Comparison of ENCODE assay signal across 15 cellular contexts in the genomic region with DNA sequence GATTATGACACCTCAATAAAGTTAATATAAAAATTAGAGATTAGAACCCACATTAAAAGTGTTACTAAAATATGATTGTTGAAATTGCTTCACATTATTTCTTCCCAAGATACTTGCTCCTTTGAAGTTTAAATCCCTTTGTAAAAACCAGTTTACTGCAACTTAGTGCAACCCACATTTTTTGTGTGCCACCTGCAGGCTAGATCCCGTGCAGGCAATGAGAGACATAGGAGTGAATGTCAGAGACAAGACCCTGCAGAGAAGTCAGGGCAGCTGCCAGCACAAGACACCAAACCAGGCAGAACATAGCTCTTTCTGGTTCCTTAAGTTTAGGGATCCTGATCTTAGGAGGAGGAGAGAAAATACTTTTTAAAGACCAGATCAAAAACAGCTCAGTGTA.
DNase-seq lines count a peak whose midpoint lies in the region; TF ChIP-seq lines count a peak whose summit lies in the region.
"Had no signal": no experiment of that assay in that cellular context is flagged by ENCODE, and none has a peak within 500 bp of the region (broad histone marks: within the 10 kb centered on the region; RNA-seq: fewer than 3 reads in every experiment).

No MANE protein-coding gene starts in this region.

- no peaks in the 10 kb centered on the region for H3K79me2 ChIP-seq in Karpas-422 (ENCODE audit: low read length)

- H3K27me3 Mint-ChIP-seq in brain, result peaks cover 13% of the 10 kb centered on the region
- H3K27me3 Mint-ChIP-seq in neural crest cell (ENCODE audit: low read depth), result no peaks in the 10 kb centered on the region
- H3K27me3 Mint-ChIP-seq in endothelial cell (ENCODE audit: unreplicated experiment), result peaks cover 3% of the 10 kb centered on the region

- H3K27ac ChIP-seq in Karpas-422 (ENCODE audit: low read length), result no peak overlapping the region
- H3K27ac ChIP-seq: BLaER1 treated with 17β-estradiol and CSF1 and Interleukin-3, amounts not matched to agents 10 nM and 100 nM had no signal

- H3K9me3 Mint-ChIP-seq in brain (no peaks in the 10 kb centered on the region), neural crest cell (no peaks in the 10 kb centered on the region), endothelial cell (ENCODE audit: unreplicated experiment) (no peaks in the 10 kb centered on the region)

- TF ChIP-seq CTCF in brain (conservative IDR thresholded peaks at IDR 0.05) (no peak), neural crest cell (conservative IDR thresholded peaks at IDR 0.05) (peak; percentile 24), endothelial cell (IDR thresholded peaks at IDR 0.05; ENCODE audit: unreplicated experiment) (no peak)

- no peak overlapping the region for H2AFZ ChIP-seq in Karpas-422 (ENCODE audit: low read length)

- peaks cover 15% of the 10 kb centered on the region for H3K4me1 ChIP-seq in Karpas-422 (ENCODE audit: low read length)
- H3K4me1 ChIP-seq: BLaER1 treated with 17β-estradiol and CSF1 and Interleukin-3, amounts not matched to agents 10 nM and 100 nM had no signal

- no peak overlapping the region for H3K4me2 ChIP-seq in Karpas-422 (ENCODE audit: low read depth, low read length, poor library complexity, severe bottlenecking)
- H3K4me2 ChIP-seq: BLaER1 treated with 17β-estradiol and CSF1 and Interleukin-3, amounts not matched to agents 10 nM and 100 nM had no signal

- H3K4me1 Mint-ChIP-seq in brain (peaks cover 54% of the 10 kb centered on the region), neural crest cell (peaks cover 29% of the 10 kb centered on the region), endothelial cell (ENCODE audit: unreplicated experiment) (peaks cover 27% of the 10 kb centered on the region)

- no peaks in the 10 kb centered on the region for H3K9me3 ChIP-seq in Karpas-422 (ENCODE audit: low read length)
- H3K9me3 ChIP-seq: BLaER1 treated with 17β-estradiol and CSF1 and Interleukin-3, amounts not matched to agents 10 nM and 100 nM had no signal

- no peaks in the 10 kb centered on the region for H4K20me1 ChIP-seq in Karpas-422 (ENCODE audit: insufficient read depth, low read depth, low read length)
- H4K20me1 ChIP-seq: BLaER1 treated with 17β-estradiol and CSF1 and Interleukin-3, amounts not matched to agents 10 nM and 100 nM had no signal

- H3K4me3 ChIP-seq in Karpas-422 (ENCODE audit: low read length), result no peak overlapping the region
- H3K4me3 ChIP-seq: BLaER1 treated with 17β-estradiol and CSF1 and Interleukin-3, amounts not matched to agents 10 nM and 100 nM had no signal

- H3K36me3 Mint-ChIP-seq in brain (peaks cover 9% of the 10 kb centered on the region), neural crest cell (ENCODE audit: low read depth) (no peaks in the 10 kb centered on the region), endothelial cell (ENCODE audit: low read depth, unreplicated experiment) (no peaks in the 10 kb centered on the region)

- H3K36me3 ChIP-seq in Karpas-422 (ENCODE audit: insufficient read depth, low read length), result no peaks in the 10 kb centered on the region
- H3K36me3 ChIP-seq: BLaER1 treated with 17β-estradiol and CSF1 and Interleukin-3, amounts not matched to agents 10 nM and 100 nM had no signal

- peak overlapping the region in 3 of 5 experiments; percentile 29 to 80 (median 66) for H3K27ac Mint-ChIP-seq in brain
- no peak overlapping the region for H3K27ac Mint-ChIP-seq in neural crest cell (ENCODE audit: unreplicated experiment)
- no peak overlapping the region for H3K27ac Mint-ChIP-seq in endothelial cell (ENCODE audit: unreplicated experiment)

- H3K4me3 Mint-ChIP-seq in brain (no peak overlapping the region), neural crest cell (no peak overlapping the region), endothelial cell (ENCODE audit: unreplicated experiment) (no peak overlapping the region)

- H3K9me2 ChIP-seq in Karpas-422 (replicated peaks; ENCODE audit: insufficient read depth, low read length), result no peaks in the 10 kb centered on the region

- DNase-seq in NCI-H1092 treated with DMSO at 0.1 percent for 48 hours (lab: John Stamatoyannopoulos, UW) (peak; percentile 36), NCI-H1092 (lab: John Stamatoyannopoulos, UW) (no peak), Karpas-422 (peak; percentile 59), neural crest cell (ENCODE audit: low read depth, low spot score) (no peak), endothelial cell (ENCODE audit: low spot score) (no peak), NCI-H2196 (lab: John Stamatoyannopoulos, UW; ENCODE audit: unreplicated experiment) (no peak)
- DNase-seq in activated CD8-positive, alpha-beta memory T cell treated with anti-CD3 and anti-CD28 coated beads for 24 hours, result no peak
- DNase-seq: 8988T, Kasumi-1, NCI-H2081 treated with DMSO at 0.1 percent for 48 hours, NCI-H2227 treated with DMSO at 0.1 percent for 48 hours, NCI-H524, SHP77 treated with DMSO at 0.1 percent for 48 hours had no signal

- no peak overlapping the region for H3K9ac ChIP-seq in Karpas-422 (ENCODE audit: low read length)
- H3K9ac ChIP-seq: BLaER1 treated with 17β-estradiol and CSF1 and Interleukin-3, amounts not matched to agents 10 nM and 100 nM had no signal

- no peaks in the 10 kb centered on the region; the same call in 1 of the 2 replicates for H3K27me3 ChIP-seq in Karpas-422 (ENCODE audit: low read length)
- H3K27me3 ChIP-seq: BLaER1 treated with 17β-estradiol and CSF1 and Interleukin-3, amounts not matched to agents 10 nM and 100 nM had no signal

Comparison
In these comparisons a context has a peak if more than half of its experiments do, and no peak if none do; other contexts are left out.
1. DNase-seq: peak in NCI-H1092 treated with DMSO at 0.1 percent for 48 hours (single experiment) and Karpas-422 (single experiment); none in NCI-H1092 (single experiment), neural crest cell (single experiment), endothelial cell (single experiment), activated CD8-positive, alpha-beta memory T cell treated with anti-CD3 and anti-CD28 coated beads for 24 hours (single experiment) and NCI-H2196 (single experiment).
2. H3K27ac Mint-ChIP-seq: peak in brain (3 of 5); none in neural crest cell (single experiment) and endothelial cell (single experiment).